In genomic region chr19:19542507-19542906, GRCh38 we compare ENCODE assay signal across 19 cellular contexts. TPM values are rescaled to one million over a fixed set of nuclear protein-coding genes. Genes with fewer than 3 reads are reported as not detected.
"Had no signal": no experiment of that assay in that cellular context is flagged by ENCODE, and none has a peak within 500 bp of the region (broad histone marks: within the 10 kb centered on the region; RNA-seq: fewer than 3 reads in every experiment).

No MANE protein-coding gene starts in this region.

- H3K4me3 ChIP-seq: esophagus squamous epithelium, left ventricle myocardium inferior, mucosa of descending colon, tibial nerve, uterus had no signal

- H3K9me3 ChIP-seq: left ventricle myocardium inferior, mucosa of descending colon, uterus had no signal

- ATAC-seq: mucosa of descending colon; naive thymus-derived CD4-positive, alpha-beta T cell; T-helper 17 cell had no signal

- FAIRE-seq: small intestine, TTC549 had no signal

- H3K27ac ChIP-seq: esophagus squamous epithelium, left ventricle myocardium inferior, tibial nerve, uterus had no signal

- DNase-seq: activated CD4-positive, alpha-beta T cell treated with anti-CD3 and anti-CD28 coated beads, Interleukin-2, amount 10 ng/mL, durations not matched to agents 24 days and 14 days; activated CD4-positive, CD25-positive, alpha-beta regulatory T cell; activated CD8-positive, alpha-beta memory T cell treated with anti-CD3 and anti-CD28 coated beads for 24 hours; activated naive CD4-positive, alpha-beta T cell; esophagus squamous epithelium; hypothalamus; left ventricle myocardium inferior; mucosa of descending colon; naive thymus-derived CD4-positive, alpha-beta T cell; nucleus accumbens; small intestine; stimulated activated CD4-positive, alpha-beta T cell treated with anti-CD3 and anti-CD28 coated beads, Interleukin-4, amount 100 ng/mL, for 24 hours; stimulated activated naive CD4-positive, alpha-beta T cell treated with Interleukin-2 at 50 U/mL for 16 hours; substantia nigra; T-helper 17 cell; uterus had no signal

- H3K9me3 Mint-ChIP-seq: activated CD4-positive, alpha-beta T cell treated with anti-CD3 and anti-CD28 coated beads, Interleukin-2, amount 10 ng/mL, durations not matched to agents 24 days and 14 days; naive thymus-derived CD4-positive, alpha-beta T cell had no signal

- H3K27ac Mint-ChIP-seq: T-helper 17 cell had no signal

- H3K36me3 Mint-ChIP-seq: naive thymus-derived CD4-positive, alpha-beta T cell had no signal

- H3K4me3 Mint-ChIP-seq: T-helper 17 cell had no signal

- H3K36me3 ChIP-seq: esophagus squamous epithelium, left ventricle myocardium inferior, tibial nerve, uterus had no signal

RNA-seq across cellular contexts. Expression of gene CILP2, which starts 4.4 kb away (rescaled TPM):
- total RNA-seq: kidney epithelial cell had no signal
